28 cellular contexts compared by ENCODE assay signal in the genomic region with DNA sequence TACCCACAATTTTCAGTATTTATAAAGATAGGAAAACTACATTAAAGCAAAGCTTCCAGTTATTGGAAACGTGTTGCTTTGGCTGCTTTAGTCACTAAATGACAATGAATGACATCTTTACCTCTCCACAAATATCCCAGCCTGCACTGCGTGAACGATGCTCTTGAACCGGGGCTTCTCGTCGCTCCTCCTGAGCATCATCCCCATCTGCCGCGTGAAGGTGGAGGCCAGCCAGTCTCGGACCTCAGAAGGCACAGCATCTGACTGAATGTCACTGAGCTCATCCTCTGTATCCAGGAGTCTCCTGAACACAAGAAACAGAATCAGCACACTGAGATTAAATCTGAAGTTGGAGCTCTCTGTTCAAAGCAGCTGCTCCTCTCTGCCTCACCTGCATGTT.
"Had no signal": no experiment of that assay in that cellular context is flagged by ENCODE, and none has a peak within 500 bp of the region (broad histone marks: within the 10 kb centered on the region; RNA-seq: fewer than 3 reads in every experiment).

No MANE protein-coding gene starts in this region.

- H3K27me3 ChIP-seq: neutrophil, ovary, right lobe of liver, sigmoid colon, stomach, thyroid gland, tibial nerve, upper lobe of left lung, vagina had no signal

- H3K36me3 ChIP-seq: neutrophil, ovary, right lobe of liver, sigmoid colon, stomach, thoracic aorta, thyroid gland, upper lobe of left lung, vagina had no signal

- H3K4me1 Mint-ChIP-seq: stimulated activated effector memory CD8-positive, alpha-beta T cell treated with anti-CD3 and anti-CD28 coated beads, Interleukin-12 subunit alpha, Interleukin-12 subunit beta, amount 100 ng/mL, for 72 hours; stimulated activated naive B cell treated with anti-CD40 and anti-IgM and Interleukin-4, amounts not matched to agents 10 μg/mL and 1 μg/mL and 100 μg/mL, for 72 hours had no signal

- H3K27me3 Mint-ChIP-seq: naive thymus-derived CD4-positive, alpha-beta T cell; stimulated activated naive B cell treated with anti-CD40 and anti-IgM and Interleukin-4, amounts not matched to agents 10 μg/mL and 1 μg/mL and 100 μg/mL, for 72 hours; stimulated activated naive CD8-positive, alpha-beta T cell treated with anti-CD3 and anti-CD28 coated beads, Interleukin-15, Interleukin-2, amounts not matched to agents 100 ng/mL and 50 ng/mL, for 24 hours had no signal

- H2AFZ ChIP-seq: parathyroid adenoma had no signal

- ATAC-seq: naive thymus-derived CD4-positive, alpha-beta T cell; natural killer cell; psoas muscle; right cardiac atrium; right lobe of liver; stimulated activated effector memory CD8-positive, alpha-beta T cell treated with anti-CD3 and anti-CD28 coated beads, Interleukin-12 subunit alpha, Interleukin-12 subunit beta, amount 100 ng/mL, for 72 hours; stimulated activated naive B cell treated with anti-CD40 and anti-IgM and Interleukin-4, amounts not matched to agents 10 μg/mL and 1 μg/mL and 100 μg/mL, for 72 hours had no signal

- DNase-seq: naive thymus-derived CD4-positive, alpha-beta T cell; natural killer cell; nucleus accumbens; ovary; psoas muscle; right lobe of liver; sigmoid colon; small intestine; stimulated activated CD4-positive, alpha-beta T cell treated with anti-CD3 and anti-CD28 coated beads, Interleukin-15, amount 100 ng/mL, for 24 hours; stimulated activated CD4-positive, alpha-beta T cell treated with anti-CD3 and anti-CD28 coated beads, Interleukin-2, amount 100 ng/mL, for 24 hours; stimulated activated CD4-positive, alpha-beta T cell treated with anti-CD3 and anti-CD28 coated beads, Interleukin-2, amount 100 ng/mL, for 48 hours; stimulated activated CD4-positive, alpha-beta T cell treated with anti-CD3 and anti-CD28 coated beads, Interleukin-4, amount 100 ng/mL, for 24 hours; stimulated activated naive B cell treated with anti-CD40 and anti-IgM and Interleukin-4, amounts not matched to agents 10 μg/mL and 1 μg/mL and 100 μg/mL, for 72 hours; stimulated activated naive CD4-positive, alpha-beta T cell treated with Interleukin-2 at 50 U/mL for 16 hours; stomach; thyroid gland; trophoblast cell; upper lobe of left lung had no signal

- H3K9ac ChIP-seq: parathyroid adenoma had no signal

- H3K36me3 Mint-ChIP-seq: naive thymus-derived CD4-positive, alpha-beta T cell; natural killer cell; stimulated activated effector memory CD8-positive, alpha-beta T cell treated with anti-CD3 and anti-CD28 coated beads, Interleukin-12 subunit alpha, Interleukin-12 subunit beta, amount 100 ng/mL, for 72 hours; stimulated activated naive B cell treated with anti-CD40 and anti-IgM and Interleukin-4, amounts not matched to agents 10 μg/mL and 1 μg/mL and 100 μg/mL, for 72 hours had no signal

- H3K4me1 ChIP-seq: parathyroid adenoma, right lobe of liver, thyroid gland, vagina had no signal

- H3K9me3 ChIP-seq: neutrophil, ovary, psoas muscle, right lobe of liver, sigmoid colon, stomach, thoracic aorta, thyroid gland, tibial nerve, upper lobe of left lung, vagina had no signal

- H3K27ac ChIP-seq: neutrophil, ovary, parathyroid adenoma, psoas muscle, right lobe of liver, sigmoid colon, stomach, thoracic aorta, thyroid gland, tibial nerve, upper lobe of left lung, vagina had no signal

- H3K4me3 ChIP-seq: ovary, psoas muscle, right lobe of liver, sigmoid colon, stomach, thoracic aorta, thyroid gland, tibial nerve, upper lobe of left lung, vagina had no signal

- H3K4me3 Mint-ChIP-seq: naive thymus-derived CD4-positive, alpha-beta T cell; natural killer cell; nephron; stimulated activated effector memory CD8-positive, alpha-beta T cell treated with anti-CD3 and anti-CD28 coated beads, Interleukin-12 subunit alpha, Interleukin-12 subunit beta, amount 100 ng/mL, for 72 hours; stimulated activated naive B cell treated with anti-CD40 and anti-IgM and Interleukin-4, amounts not matched to agents 10 μg/mL and 1 μg/mL and 100 μg/mL, for 72 hours; stimulated activated naive CD8-positive, alpha-beta T cell treated with anti-CD3 and anti-CD28 coated beads, Interleukin-15, Interleukin-2, amounts not matched to agents 100 ng/mL and 50 ng/mL, for 24 hours had no signal

- H3K9me3 Mint-ChIP-seq: natural killer cell; nephron; stimulated activated naive B cell treated with anti-CD40 and anti-IgM and Interleukin-4, amounts not matched to agents 10 μg/mL and 1 μg/mL and 100 μg/mL, for 72 hours had no signal

- H3K27ac Mint-ChIP-seq: naive thymus-derived CD4-positive, alpha-beta T cell; natural killer cell; nephron; progenitor cell of endocrine pancreas; stimulated activated effector memory CD8-positive, alpha-beta T cell treated with anti-CD3 and anti-CD28 coated beads, Interleukin-12 subunit alpha, Interleukin-12 subunit beta, amount 100 ng/mL, for 72 hours; stimulated activated naive B cell treated with anti-CD40 and anti-IgM and Interleukin-4, amounts not matched to agents 10 μg/mL and 1 μg/mL and 100 μg/mL, for 72 hours; stimulated activated naive CD8-positive, alpha-beta T cell treated with anti-CD3 and anti-CD28 coated beads, Interleukin-15, Interleukin-2, amounts not matched to agents 100 ng/mL and 50 ng/mL, for 24 hours had no signal
